ENCODE assay signal across 15 cellular contexts in genomic region chr2:38301969-38302702, GRCh38.
A peak's percentile ranks its signal among the peaks of the same experiment; 100 is the strongest.
DNase-seq lines count a peak whose midpoint lies in the region; ATAC-seq and TF ChIP-seq lines count a peak whose summit lies in the region.
"Had no signal": no experiment of that assay in that cellular context is flagged by ENCODE, and none has a peak within 500 bp of the region (broad histone marks: within the 10 kb centered on the region; RNA-seq: fewer than 3 reads in every experiment).

No MANE protein-coding gene starts in this region.

- H3K36me3 ChIP-seq in RWPE2 (ENCODE audit: low read depth) (peaks cover 65% of the 10 kb centered on the region), osteoblast (ENCODE audit: insufficient read depth, low read length) (peaks cover 15% of the 10 kb centered on the region)
- peaks cover 14% of the 10 kb centered on the region for H3K36me3 ChIP-seq in CD8-positive, alpha-beta T cell (ENCODE audit: insufficient read depth, low read length)

- H2AFZ ChIP-seq in osteoblast (ENCODE audit: low read length), result no peak overlapping the region

- ATAC-seq in GM18502 (IDR thresholded peaks at IDR 0.05; ENCODE audit: poor library complexity, unreplicated experiment) (peak; percentile 14), HG02588 (IDR thresholded peaks at IDR 0.05; ENCODE audit: unreplicated experiment) (peak; percentile 23), RWPE2 (ENCODE audit: low read depth) (0 out of 3 replicates have a peak, but pooled peaks have one; percentile 10), left lobe of liver (peak; percentile 26), HG03378 (IDR thresholded peaks at IDR 0.05; ENCODE audit: unreplicated experiment) (no peak)
- ATAC-seq in CD8-positive, alpha-beta T cell, result no peak

- H3K36me3 Mint-ChIP-seq in CD8-positive, alpha-beta T cell, result peaks cover 81% of the 10 kb centered on the region

- H3K4me1 Mint-ChIP-seq in CD8-positive, alpha-beta T cell (ENCODE audit: low read depth), result peaks cover 41% of the 10 kb centered on the region

- H3K9me3 ChIP-seq in RWPE2 (ENCODE audit: severe bottlenecking) (no peaks in the 10 kb centered on the region), osteoblast (ENCODE audit: low read depth, low read length) (no peaks in the 10 kb centered on the region)
- H3K9me3 ChIP-seq in CD8-positive, alpha-beta T cell (ENCODE audit: low read length), result no peaks in the 10 kb centered on the region

- H3K4me1 ChIP-seq in RWPE2 (ENCODE audit: insufficient read depth, poor library complexity, severe bottlenecking) (no peaks in the 10 kb centered on the region), osteoblast (ENCODE audit: insufficient read depth, low read length) (no peaks in the 10 kb centered on the region)
- no peaks in the 10 kb centered on the region for H3K4me1 ChIP-seq in CD8-positive, alpha-beta T cell (ENCODE audit: insufficient read depth, low read length)

- H3K27me3 ChIP-seq in RWPE2 (ENCODE audit: insufficient read depth, poor library complexity, severe bottlenecking), result no peaks in the 10 kb centered on the region
- no peaks in the 10 kb centered on the region for H3K27me3 ChIP-seq in osteoblast (ENCODE audit: insufficient read depth, low read length)
- H3K27me3 ChIP-seq in CD8-positive, alpha-beta T cell (ENCODE audit: insufficient read depth, low read length), result no peaks in the 10 kb centered on the region

- no peak overlapping the region for H3K4me3 ChIP-seq in RWPE2 (ENCODE audit: severe bottlenecking)
- H3K4me3 ChIP-seq in osteoblast (ENCODE audit: insufficient read depth, low read length), result no peak overlapping the region
- H3K4me3 ChIP-seq in CD8-positive, alpha-beta T cell (ENCODE audit: low read depth, low read length), result no peak overlapping the region
- H3K4me3 ChIP-seq: SK-N-MC had no signal

- H3K27me3 Mint-ChIP-seq in CD8-positive, alpha-beta T cell (ENCODE audit: low read depth), result no peaks in the 10 kb centered on the region
- H3K27me3 Mint-ChIP-seq: naive B cell had no signal

- DNase-seq in RWPE2 (ENCODE audit: low spot score) (no peak), left lobe of liver (ENCODE audit: low spot score) (no peak), osteoblast (ENCODE audit: insufficient read length, low spot score, missing footprints) (no peak), GM19238 (ENCODE audit: insufficient read length, low spot score) (no peak)
- DNase-seq in CD8-positive, alpha-beta T cell, result no peak
- DNase-seq: activated T-cell treated with anti-CD3 and anti-CD28 coated beads for 4 hours, islet precursor cell, naive B cell, NCI-H1436 treated with DMSO at 0.1 percent for 48 hours, NCI-H526, substantia nigra had no signal

- H3K79me2 ChIP-seq in osteoblast (ENCODE audit: insufficient read depth, low read length), result peaks cover 26% of the 10 kb centered on the region

- no peak for TF ChIP-seq CTCF in RWPE2 (IDR thresholded peaks at IDR 0.05; ENCODE audit: poor library complexity, severe bottlenecking)
- TF ChIP-seq CTCF in osteoblast (IDR thresholded peaks at IDR 0.05; ENCODE audit: extremely low read depth, low read depth, low read length), result no peak
- TF ChIP-seq CTCF in CD8-positive, alpha-beta T cell (IDR thresholded peaks at IDR 0.05), result no peak

- H3K27ac ChIP-seq in RWPE2 (ENCODE audit: poor library complexity, severe bottlenecking) (no peak overlapping the region), osteoblast (ENCODE audit: low read depth, low read length) (no peak overlapping the region)
- no peak overlapping the region for H3K27ac ChIP-seq in CD8-positive, alpha-beta T cell (ENCODE audit: low read depth, low read length)
- H3K27ac ChIP-seq: SK-N-MC had no signal

- H3K4me3 Mint-ChIP-seq in CD8-positive, alpha-beta T cell, result no peak overlapping the region
- H3K4me3 Mint-ChIP-seq: naive B cell had no signal

- POLR2A ChIA-PET in CD8-positive, alpha-beta T cell (lab: Charles Lee), result no interaction called here

- no peaks in the 10 kb centered on the region for H4K20me1 ChIP-seq in osteoblast (ENCODE audit: insufficient read depth, low read length)

- no peaks in the 10 kb centered on the region for H3K9me3 Mint-ChIP-seq in CD8-positive, alpha-beta T cell

- intact Hi-C loops in CD8-positive, alpha-beta T cell (cut with DNase I, micrococcal nuclease), result no loop called here

- H3K27ac Mint-ChIP-seq in CD8-positive, alpha-beta T cell, result no peak overlapping the region

- no peak overlapping the region for H3K4me2 ChIP-seq in osteoblast (ENCODE audit: insufficient read depth, low read length)

- CTCF ChIA-PET in CD8-positive, alpha-beta T cell (lab: Charles Lee), result interaction anchor here (0.6 kb wide), 1 partner anchor 16 kb away, joined by 3 read pairs; no protein-coding TSS in a partner anchor

Comparison
In these comparisons a context has a peak if more than half of its experiments do, and no peak if none do; other contexts are left out.
1. ATAC-seq: peak in GM18502 (single experiment), HG02588 (single experiment), RWPE2 (single experiment) and left lobe of liver (single experiment); none in HG03378 (single experiment) and CD8-positive, alpha-beta T cell (single experiment).